In the genomic region with DNA sequence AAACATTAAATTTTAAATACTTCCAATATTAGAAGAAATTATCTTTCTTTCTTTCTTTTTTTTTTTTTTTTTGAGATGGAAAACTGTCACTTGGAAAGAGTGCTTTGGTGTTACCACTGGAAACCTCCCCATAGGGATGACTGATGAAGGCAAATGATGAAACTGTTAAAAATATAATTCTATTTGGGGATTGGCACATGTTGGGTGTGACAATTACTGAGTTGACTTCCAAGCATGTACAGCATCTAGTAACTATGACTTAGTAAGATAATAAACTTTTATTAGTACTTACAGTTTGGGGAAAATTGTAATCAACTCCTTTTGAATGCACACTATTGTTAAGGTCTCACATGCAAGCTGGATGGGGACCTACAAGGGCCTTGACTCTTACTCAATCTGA, we compare ENCODE assay signal across 18 cellular contexts.
DNase-seq lines count a peak whose midpoint lies in the region; ATAC-seq and TF ChIP-seq lines count a peak whose summit lies in the region.
"Had no signal": no experiment of that assay in that cellular context is flagged by ENCODE, and none has a peak within 500 bp of the region (broad histone marks: within the 10 kb centered on the region; RNA-seq: fewer than 3 reads in every experiment).

No MANE protein-coding gene starts in this region.

- TF ChIP-seq CTCF in heart left ventricle (IDR thresholded peaks at IDR 0.05), result no peak
- no peak for TF ChIP-seq CTCF in chondrocyte (IDR thresholded peaks at IDR 0.05)
- no peak for TF ChIP-seq CTCF in WERI-Rb-1 (IDR thresholded peaks at IDR 0.05; ENCODE audit: low read depth, low read length)

- intact Hi-C loops in heart left ventricle (cut with DNase I) (no loop called here), cardiac septum (cut with DNase I) (no loop called here), right cardiac atrium (cut with DNase I) (no loop called here)

- H3K27ac ChIP-seq in heart left ventricle (peak overlapping the region in 5 of 12 donors; percentile 1 to 49 (median 40)), right cardiac atrium (ENCODE audit: low read length) (no peak overlapping the region), WERI-Rb-1 (no peak overlapping the region)
- H3K27ac ChIP-seq: SJSA1 had no signal

- peak overlapping the region; percentile 91 for H3K27ac Mint-ChIP-seq in chondrocyte (ENCODE audit: unreplicated experiment)
- H3K27ac Mint-ChIP-seq: activated naive CD8-positive, alpha-beta T cell treated with anti-CD3 and anti-CD28 coated beads, Interleukin-2, amount 10 ng/mL, durations not matched to agents 7 days and 5 days; activated T-helper 2 cell treated with anti-CD3 and anti-CD28 coated beads, Interferon-gamma antibody, Interleukin-2, Interleukin-4, amounts not matched to agents 10 μg/mL and 5 μg/mL and 100 μg/mL, durations not matched to agents 14 hours and 24 hours and 36 hours; CD14-positive monocyte; T-helper 1 cell treated with Interleukin-12 subunit alpha and Interleukin-12 subunit beta and Interleukin-4 antibody, amounts not matched to agents 30 μg/mL and 1 μg/mL, for 36 hours had no signal

- H3K4me1 Mint-ChIP-seq in chondrocyte (ENCODE audit: low read depth), result peaks cover 25% of the 10 kb centered on the region
- H3K4me1 Mint-ChIP-seq: activated naive CD8-positive, alpha-beta T cell treated with anti-CD3 and anti-CD28 coated beads, Interleukin-2, amount 10 ng/mL, durations not matched to agents 7 days and 5 days; CD14-positive monocyte had no signal

- no peak overlapping the region for H3K4me3 Mint-ChIP-seq in chondrocyte (ENCODE audit: unreplicated experiment)
- H3K4me3 Mint-ChIP-seq: activated naive CD8-positive, alpha-beta T cell treated with anti-CD3 and anti-CD28 coated beads, Interleukin-2, amount 10 ng/mL, durations not matched to agents 7 days and 5 days; CD14-positive monocyte; T-helper 1 cell treated with Interleukin-12 subunit alpha and Interleukin-12 subunit beta and Interleukin-4 antibody, amounts not matched to agents 30 μg/mL and 1 μg/mL, for 36 hours had no signal

- H3K36me3 ChIP-seq in heart left ventricle, result no peaks in the 10 kb centered on the region
- no peaks in the 10 kb centered on the region for H3K36me3 ChIP-seq in WERI-Rb-1
- H3K36me3 ChIP-seq: SJSA1 had no signal

- TF ChIP-seq POLR2A in heart left ventricle (IDR thresholded peaks at IDR 0.05), result no peak

- H3K36me3 Mint-ChIP-seq in chondrocyte (ENCODE audit: low read depth), result no peaks in the 10 kb centered on the region
- H3K36me3 Mint-ChIP-seq: activated naive CD8-positive, alpha-beta T cell treated with anti-CD3 and anti-CD28 coated beads, Interleukin-2, amount 10 ng/mL, durations not matched to agents 7 days and 5 days; CD14-positive monocyte had no signal

- H3K4me3 ChIP-seq in heart left ventricle (no peak overlapping the region), right cardiac atrium (ENCODE audit: low read length) (no peak overlapping the region), WERI-Rb-1 (ENCODE audit: low read depth, low read length) (no peak overlapping the region)
- H3K4me3 ChIP-seq: SJSA1 had no signal

- peaks cover 10% of the 10 kb centered on the region for H3K9me3 Mint-ChIP-seq in chondrocyte (ENCODE audit: low read depth)

- DNase-seq in heart left ventricle, result no peak
- DNase-seq in cardiac septum (ENCODE audit: low spot score), result no peak
- no peak for DNase-seq in chondrocyte (ENCODE audit: low spot score)
- DNase-seq in right cardiac atrium, result no peak
- no peak for DNase-seq in WERI-Rb-1
- no peak for DNase-seq in NCI-H524 treated with DMSO at 0.1 percent for 48 hours (lab: John Stamatoyannopoulos, UW)
- DNase-seq in T-helper 2 cell, result no peak
- DNase-seq: activated CD8-positive, alpha-beta memory T cell treated with anti-CD3 and anti-CD28 coated beads, Interleukin-2, amount 50 U/mL, for 4 hours; activated naive CD8-positive, alpha-beta T cell treated with anti-CD3 and anti-CD28 coated beads, Interleukin-2, amount 10 ng/mL, durations not matched to agents 7 days and 5 days; GOT3; NCI-H1694; stimulated activated CD8-positive, alpha-beta memory T cell treated with anti-CD3 and anti-CD28 coated beads, Interleukin-4, amount 100 ng/mL, for 48 hours had no signal

- H3K9me3 ChIP-seq in heart left ventricle (no peaks in the 10 kb centered on the region), right cardiac atrium (ENCODE audit: control insufficient read depth, low read length) (no peaks in the 10 kb centered on the region), WERI-Rb-1 (ENCODE audit: severe bottlenecking) (no peaks in the 10 kb centered on the region)
- H3K9me3 ChIP-seq: SJSA1 had no signal

- H3K27me3 Mint-ChIP-seq in chondrocyte (ENCODE audit: low read depth), result no peaks in the 10 kb centered on the region
- H3K27me3 Mint-ChIP-seq: activated naive CD8-positive, alpha-beta T cell treated with anti-CD3 and anti-CD28 coated beads, Interleukin-2, amount 10 ng/mL, durations not matched to agents 7 days and 5 days had no signal

- H3K27me3 ChIP-seq in heart left ventricle (no peaks in the 10 kb centered on the region), right cardiac atrium (ENCODE audit: control insufficient read depth, insufficient read depth) (no peaks in the 10 kb centered on the region), WERI-Rb-1 (ENCODE audit: insufficient read depth, low read depth, severe bottlenecking) (no peaks in the 10 kb centered on the region)
- H3K27me3 ChIP-seq: SJSA1 had no signal

- peak; percentile 74 to 90 (median 86) for ATAC-seq in heart left ventricle
- ATAC-seq in right cardiac atrium, result peak; percentile 61 to 65
- ATAC-seq in GM19463 (IDR thresholded peaks at IDR 0.05; ENCODE audit: unreplicated experiment), result no peak
- ATAC-seq: left lobe of liver had no signal

- peaks cover 0 to 14% (median 4%) of the 10 kb centered on the region in 12 donors for H3K4me1 ChIP-seq in heart left ventricle
- no peaks in the 10 kb centered on the region for H3K4me1 ChIP-seq in right cardiac atrium (ENCODE audit: control insufficient read depth, insufficient read depth, low read length)
- H3K4me1 ChIP-seq: SJSA1 had no signal
